17 cellular contexts compared by ENCODE assay signal in genomic region chr11:2931771-2932738, GRCh38. TPM values are rescaled to one million over a fixed set of nuclear protein-coding genes. Genes with fewer than 3 reads are reported as not detected.
A peak's percentile ranks its signal among the peaks of the same experiment; 100 is the strongest.
DNase-seq lines count a peak whose midpoint lies in the region; ATAC-seq, FAIRE-seq and TF ChIP-seq lines count a peak whose summit lies in the region.
"Had no signal": no experiment of that assay in that cellular context is flagged by ENCODE, and none has a peak within 500 bp of the region (broad histone marks: within the 10 kb centered on the region; RNA-seq: fewer than 3 reads in every experiment).

No MANE protein-coding gene starts in this region.

- H3K4me3 ChIP-seq in SK-N-SH (ENCODE audit: low read depth in 2 of 2, low read length in 1 of 2): no peak overlapping the region
- H3K4me3 ChIP-seq in neuronal stem cell (ENCODE audit: low read length in 2 of 2): no peak overlapping the region
- H3K4me3 ChIP-seq: MG63 had no signal

- no peak overlapping the region for H3K4ac ChIP-seq in neuronal stem cell (ENCODE audit: low read length)

- DNase-seq in SK-N-SH (peak; percentile 29), GM13977 (ENCODE audit: low spot score) (peak; percentile 30), MCF 10A (ENCODE audit: unreplicated experiment) (no peak), neuronal stem cell (ENCODE audit: low spot score) (no peak), GM03348 (ENCODE audit: low spot score) (no peak), RCC 7860 (ENCODE audit: low spot score) (no peak), A172 (ENCODE audit: low spot score) (no peak)
- DNase-seq: 8988T; activated CD4-positive, alpha-beta T cell treated with anti-CD3 and anti-CD28 coated beads for 48 hours; COR-L47; erythroblast; NCI-H2081 had no signal

- H3K27ac ChIP-seq in SK-N-SH (ENCODE audit: low read depth in 2 of 2, low read length in 1 of 2): no peak overlapping the region
- no peak overlapping the region for H3K27ac ChIP-seq in neuronal stem cell (replicated peaks; ENCODE audit: low read length)

- CTCF ChIA-PET in SK-N-SH (lab: Yijun Ruan, JAX): interaction anchor here (0.7 to 3.4 kb wide), 5 partner anchors 36 to 160 kb away, joined by 3 to 15 read pairs (median 3); no protein-coding TSS in a partner anchor
- CTCF ChIA-PET in MCF 10A (lab: Yijun Ruan, JAX): interaction anchor here (0.7 to 2.7 kb wide), 14 partner anchors 10 to 399 kb away, joined by 3 to 20 read pairs (median 4); a partner anchor contains a TSS

- TF ChIP-seq CTCF in SK-N-SH (IDR thresholded peaks at IDR 0.05): no peak
- TF ChIP-seq CTCF in GM13977 (IDR thresholded peaks at IDR 0.05; ENCODE audit: extremely low read depth, insufficient read depth, missing control alignments): no peak
- TF ChIP-seq CTCF in MCF 10A (IDR thresholded peaks at IDR 0.05; ENCODE audit: unreplicated experiment): no peak

- H2AFZ ChIP-seq in SK-N-SH (ENCODE audit: low read depth): no peak overlapping the region
- H2AFZ ChIP-seq in neuronal stem cell (ENCODE audit: low read length): no peak overlapping the region

- H3K14ac ChIP-seq in neuronal stem cell (ENCODE audit: low read length): no peak overlapping the region

- no peak for TF ChIP-seq RAD21 in SK-N-SH (IDR thresholded peaks at IDR 0.05; ENCODE audit: low read length)

- H3K9me3 Mint-ChIP-seq in MCF 10A (ENCODE audit: unreplicated experiment): no peaks in the 10 kb centered on the region
- H3K9me3 Mint-ChIP-seq: activated T-helper 1 cell treated with anti-CD3 and anti-CD28 coated beads, Interleukin-12 subunit alpha, Interleukin-12 subunit beta, Interleukin-2, Interleukin-4 antibody, amounts not matched to agents 30 ng/mL and 10 ng/mL and 1 ng/mL, durations not matched to agents 14 hours and 24 hours and 36 hours had no signal

- H3K27me3 Mint-ChIP-seq in MCF 10A (ENCODE audit: insufficient read depth, unreplicated experiment): no peaks in the 10 kb centered on the region

- H3K18ac ChIP-seq in neuronal stem cell (ENCODE audit: low read length): peak overlapping the region; percentile 57

- no peak overlapping the region for H4K8ac ChIP-seq in neuronal stem cell (ENCODE audit: low read depth, low read length)

- no peaks in the 10 kb centered on the region for H4K20me1 ChIP-seq in SK-N-SH (ENCODE audit: insufficient read depth)

- H3K4me3 Mint-ChIP-seq in MCF 10A (ENCODE audit: unreplicated experiment): peak overlapping the region; percentile 28
- H3K4me3 Mint-ChIP-seq: activated T-helper 1 cell treated with anti-CD3 and anti-CD28 coated beads, Interleukin-12 subunit alpha, Interleukin-12 subunit beta, Interleukin-2, Interleukin-4 antibody, amounts not matched to agents 30 ng/mL and 10 ng/mL and 1 ng/mL, durations not matched to agents 14 hours and 24 hours and 36 hours had no signal

- H3K36me3 ChIP-seq in SK-N-SH (replicated peaks in 1 of 2; ENCODE audit: control insufficient read depth in 1 of 2, insufficient read depth in 2 of 2, low read length in 1 of 2) (no peaks in the 10 kb centered on the region), neuronal stem cell (replicated peaks in 1 of 2; ENCODE audit: control insufficient read depth in 2 of 2, insufficient read depth in 2 of 2, low read length in 2 of 2) (no peaks in the 10 kb centered on the region)

- H2AK5ac ChIP-seq in neuronal stem cell (ENCODE audit: low read depth, low read length): peak overlapping the region; percentile 98

- H3K9me2 ChIP-seq in SK-N-SH: no peaks in the 10 kb centered on the region

- no TSS peak for BruUV-seq in MCF 10A (replicated peaks; lab: Mats Ljungman, UMichigan)

- 0 out of 2 replicates have a peak, but pooled peaks cover 2% of the 10 kb centered on the region for H3K79me2 ChIP-seq in SK-N-SH (ENCODE audit: insufficient read depth)

- peaks cover 20% of the 10 kb centered on the region for H3K4me1 Mint-ChIP-seq in MCF 10A (ENCODE audit: insufficient read depth, unreplicated experiment)

- peaks cover 4% of the 10 kb centered on the region for H3F3A ChIP-seq in SK-N-SH (replicated peaks; ENCODE audit: insufficient read depth)

- H3K23ac ChIP-seq in neuronal stem cell (ENCODE audit: low read depth, low read length, poor library complexity): no peak overlapping the region

- no peak for FAIRE-seq in RCC 7860 (lab: Jason Lieb, UNC)
- FAIRE-seq: G401.6, islet of Langerhans had no signal

- WGBS in SK-N-SH (ENCODE audit: low lambda C conversion rate): 79% methylated on average over 7 of the region's 13 CpGs
- whole genome bisulfite sequencing in neuronal stem cell (ENCODE audit: extremely low coverage in 2 of 2, insufficient read length in 2 of 2, insufficient replicate concordance in 1 of 2), 2 donors: no CpG with 5 or more reads among the region's 13 CpGs

- POLR2A ChIA-PET in SK-N-SH (lab: Yijun Ruan, JAX) (no interaction called here), MCF 10A (lab: Yijun Ruan, JAX) (interaction anchor here (0.6 to 2.7 kb wide), 8 partner anchors 14 to 100 kb away, joined by 3 to 13 read pairs (median 6); a partner anchor contains a TSS)

- H3K9me3 ChIP-seq in SK-N-SH (no peaks in the 10 kb centered on the region), neuronal stem cell (replicated peaks in 1 of 2; ENCODE audit: control insufficient read depth in 2 of 2, insufficient read depth in 1 of 2, low read depth in 1 of 2, low read length in 2 of 2) (peaks cover 11 to 12% of the 10 kb centered on the region in 2 donors)
- H3K9me3 ChIP-seq: MG63 had no signal

- ATAC-seq in SK-N-SH treated with all-trans-retinoic acid at 6 μM for 48 hours: no peak

- TF ChIP-seq EP300 in SK-N-SH (IDR thresholded peaks at IDR 0.05; ENCODE audit: borderline replicate concordance in 1 of 2, low read depth in 1 of 2, low read length in 1 of 2): no peak

- H2BK15ac ChIP-seq in neuronal stem cell (ENCODE audit: low read length): peak overlapping the region; percentile 37

- H2BK120ac ChIP-seq in neuronal stem cell (ENCODE audit: low read depth, low read length): no peak overlapping the region

- intact Hi-C loops in MCF 10A (cut with micrococcal nuclease): loop anchor here (2.0 to 5.0 kb wide), 3 partner anchors 29 to 60 kb away; partner anchors contain the start of gene NAP1L4

- H2BK5ac ChIP-seq in neuronal stem cell (ENCODE audit: low read length): peak overlapping the region; percentile 75

- H3K36me3 Mint-ChIP-seq in MCF 10A (ENCODE audit: insufficient read depth, unreplicated experiment): peaks cover 1% of the 10 kb centered on the region

- H3K27me3 ChIP-seq in SK-N-SH (ENCODE audit: insufficient read depth) (no peaks in the 10 kb centered on the region), neuronal stem cell (ENCODE audit: control insufficient read depth in 3 of 3, insufficient read depth in 3 of 3, low read depth in 1 of 3, low read length in 3 of 3) (peaks cover 29 to 59% (median 45%) of the 10 kb centered on the region in 3 experiments)
- H3K27me3 ChIP-seq: MG63 had no signal

- no peak overlapping the region for H3K4me2 ChIP-seq in SK-N-SH
- no peak overlapping the region for H3K4me2 ChIP-seq in neuronal stem cell (ENCODE audit: insufficient read depth, low read length, poor library complexity, severe bottlenecking)

- H3K9ac ChIP-seq in SK-N-SH (no peak overlapping the region), neuronal stem cell (ENCODE audit: low read depth, low read length, poor library complexity) (peak overlapping the region; percentile 21)

- peak overlapping the region; percentile 70 for H3K27ac Mint-ChIP-seq in MCF 10A (ENCODE audit: low read depth, unreplicated experiment)
- H3K27ac Mint-ChIP-seq: activated T-helper 1 cell treated with anti-CD3 and anti-CD28 coated beads, Interleukin-12 subunit alpha, Interleukin-12 subunit beta, Interleukin-2, Interleukin-4 antibody, amounts not matched to agents 30 ng/mL and 10 ng/mL and 1 ng/mL, durations not matched to agents 14 hours and 24 hours and 36 hours had no signal

- H3K4me1 ChIP-seq in SK-N-SH (ENCODE audit: control insufficient read depth in 1 of 2, insufficient read depth in 2 of 2, low read depth in 1 of 2, low read length in 1 of 2): peaks cover 0 to 14% of the 10 kb centered on the region in 2 experiments; a peak in 2 of 4 replicates
- H3K4me1 ChIP-seq in neuronal stem cell (ENCODE audit: control insufficient read depth in 2 of 2, insufficient read depth in 1 of 2, low read depth in 1 of 2, low read length in 2 of 2): peaks cover 6 to 7% of the 10 kb centered on the region in 2 donors

- in situ Hi-C loops in GM13977 (cut with MboI; ENCODE audit: low pct_unique_long_range_greater_than_20kb, low sequenced_read_pairs, unreplicated experiment): no loop called here

- no peaks in the 10 kb centered on the region for H3K79me1 ChIP-seq in neuronal stem cell (ENCODE audit: low read depth, low read length)

- no peak overlapping the region for H2BK12ac ChIP-seq in neuronal stem cell (ENCODE audit: low read length)

- no peak overlapping the region for H4K91ac ChIP-seq in neuronal stem cell (ENCODE audit: low read depth, low read length, poor library complexity)

TF ChIP-seq in SK-N-SH, 30 proteins besides CTCF, POLR2A, EP300 and RAD21 (continues in another document):
- no peak for TF ChIP-seq MXI1 (IDR thresholded peaks at IDR 0.05; ENCODE audit: low read depth, low read length)
- TF ChIP-seq FOSL2 (IDR thresholded peaks at IDR 0.05; ENCODE audit: borderline replicate concordance, low read depth): no peak
- no peak for TF ChIP-seq TCF12 (IDR thresholded peaks at IDR 0.05)
- TF ChIP-seq SIN3A (IDR thresholded peaks at IDR 0.05; ENCODE audit: borderline replicate concordance, low read depth, low read length): no peak
- TF ChIP-seq FOXM1 (IDR thresholded peaks at IDR 0.05; ENCODE audit: low read depth): no peak

TF ChIP-seq in SK-N-SH treated with all-trans-retinoic acid at 6 μM for 48 hours, 23 proteins besides CTCF, POLR2A, EP300 and RAD21 (continues in another document):
- no peak for TF ChIP-seq ZNF565 (CRISPR knock-in tag; conservative IDR thresholded peaks at IDR 0.05; ENCODE audit: low read depth)
- no peak for TF ChIP-seq ISL1 (CRISPR knock-in tag; IDR thresholded peaks at IDR 0.05)
- no peak for TF ChIP-seq PPARA (CRISPR knock-in tag; IDR thresholded peaks at IDR 0.05; ENCODE audit: borderline replicate concordance)

RNA-seq across cellular contexts. Expression of gene PHLDA2, which starts 2.8 kb away (rescaled TPM):
- polyA plus RNA-seq in SK-N-SH (2012; rRNA removed): 16.2 and 23.6 TPM in 2 replicates
- 15.9 and 26.1 TPM in 2 replicates for polyA plus RNA-seq in SK-N-SH (2012; cell fraction: cytosol; rRNA removed)
- polyA plus RNA-seq in SK-N-SH (2012; cell fraction: nucleus; rRNA removed): 15.9 and 37.1 TPM in 2 replicates
- 118 and 135 TPM in 2 replicates for total RNA-seq in MCF 10A (2022)
- polyA plus RNA-seq in neuronal stem cell (2013, experiment 1 of 2): 6.3 TPM
- 6.8 TPM for polyA plus RNA-seq in neuronal stem cell (2013, experiment 2 of 2)
- 30.8 and 34.4 TPM in 2 replicates for total RNA-seq in A172 (2014; rRNA removed; shearing (Covaris generic))

RNA-seq across cellular contexts. Expression of gene CDKN1C, which starts 46.5 kb away (rescaled TPM):
- 1.1 and 1.6 TPM in 2 replicates for polyA plus RNA-seq in SK-N-SH (2012; rRNA removed)
- 1.2 and 1.7 TPM in 2 replicates for polyA plus RNA-seq in SK-N-SH (2012; cell fraction: cytosol; rRNA removed)
- polyA plus RNA-seq in SK-N-SH (2012; cell fraction: nucleus; rRNA removed): 2.4 and 4.2 TPM in 2 replicates
- 5.7 and 6.9 TPM in 2 replicates for total RNA-seq in MCF 10A (2022)
- 45.4 TPM for polyA plus RNA-seq in neuronal stem cell (2013, experiment 1 of 2)
- polyA plus RNA-seq in neuronal stem cell (2013, experiment 2 of 2): 48.3 TPM
- 32.5 and 40.5 TPM in 2 replicates for total RNA-seq in A172 (2014; rRNA removed; shearing (Covaris generic))

Comparison
In these comparisons a context has a peak if more than half of its experiments do, and no peak if none do; other contexts are left out.
1. DNase-seq: peak in SK-N-SH (single experiment) and GM13977 (single experiment); none in MCF 10A (single experiment), neuronal stem cell (single experiment), GM03348 (single experiment), RCC 7860 (single experiment) and A172 (single experiment).